ENCODE assay signal across 2 cellular contexts in the genomic region with DNA sequence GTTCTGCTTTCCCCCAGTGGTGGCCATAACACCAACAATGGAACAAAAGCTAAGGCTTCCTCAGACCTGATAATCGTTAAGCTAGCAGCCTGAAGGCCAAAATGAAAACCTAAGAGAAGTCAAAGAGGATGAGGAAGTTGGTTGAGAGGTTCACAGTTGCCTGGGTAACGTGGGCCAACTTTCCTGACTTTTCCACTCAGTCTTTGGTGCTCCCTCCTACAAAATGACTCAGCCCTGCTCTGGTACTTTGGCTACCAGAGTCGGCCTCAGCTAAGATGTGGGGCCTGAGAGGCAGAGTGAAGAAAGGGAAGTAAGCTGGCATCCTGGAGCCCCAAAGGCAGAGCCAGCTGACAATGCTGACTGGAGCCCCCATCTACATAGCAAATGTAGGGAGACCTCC.
TF ChIP-seq lines count a peak whose summit lies in the region.

No MANE protein-coding gene starts in this region.

TF ChIP-seq in K562, 482 proteins besides CTCF, POLR2A, EP300 and RAD21:
- TF ChIP-seq GATAD2B (IDR thresholded peaks at IDR 0.05; ENCODE audit: borderline replicate concordance) (no peak), KHSRP (IDR thresholded peaks at IDR 0.05) (no peak), RFX1 (IDR thresholded peaks at IDR 0.05) (peak; percentile 20; the same call in 1 of the 2 replicates), BRD9 (IDR thresholded peaks at IDR 0.05; ENCODE audit: low read depth, partially characterized antibody) (no peak)

TF ChIP-seq in GM12891, 5 proteins besides CTCF, POLR2A, EP300 and RAD21:
- TF ChIP-seq POLR2AphosphoS5 (IDR thresholded peaks at IDR 0.05; ENCODE audit: low read depth, low read length) (no peak), PAX5 (IDR thresholded peaks at IDR 0.05; ENCODE audit: insufficient read depth, low read length, severe bottlenecking) (no peak), POU2F2 (IDR thresholded peaks at IDR 0.05; ENCODE audit: low read depth, low read length) (no peak), SPI1 (IDR thresholded peaks at IDR 0.05; ENCODE audit: low read depth, low read length) (no peak), TAF1 (IDR thresholded peaks at IDR 0.05; ENCODE audit: low read depth, low read length) (no peak)
